In the genomic region with DNA sequence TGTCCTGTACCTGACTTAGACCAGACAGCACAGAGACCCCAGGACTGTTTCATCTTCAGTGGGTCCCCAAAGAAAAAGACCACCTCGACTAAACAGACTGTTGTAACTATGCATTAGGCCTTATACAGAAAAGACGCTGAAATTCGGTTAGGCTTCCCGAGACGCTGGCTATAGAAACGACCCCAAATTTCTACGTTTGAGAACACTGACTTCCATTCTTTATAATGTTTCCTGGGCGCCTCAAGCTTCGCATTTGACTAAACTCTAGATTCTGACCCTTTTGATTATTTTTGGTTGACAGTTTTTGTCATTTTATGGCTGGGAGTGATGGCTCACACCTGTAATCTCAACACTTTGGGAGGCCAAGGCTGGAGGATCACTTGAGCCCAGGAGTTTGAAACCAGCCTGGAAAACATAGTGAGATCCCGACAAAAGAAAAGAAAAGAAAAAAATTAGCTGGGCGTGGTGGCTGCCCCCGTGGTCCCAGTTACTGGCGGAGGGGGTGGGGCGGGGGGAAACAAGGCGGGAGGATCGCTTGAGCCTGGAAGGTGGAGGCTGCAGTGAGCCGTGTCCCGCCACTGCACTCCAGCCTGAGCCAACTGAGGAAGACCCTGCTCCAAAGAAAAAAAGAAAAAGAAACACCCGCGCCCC, we compare ENCODE assay signal across 2 cellular contexts.
TF ChIP-seq lines count a peak whose summit lies in the region.

No MANE protein-coding gene starts in this region.

TF ChIP-seq in H1, 55 proteins besides CTCF, POLR2A, EP300 and RAD21:
- TF ChIP-seq, protein P1, sequence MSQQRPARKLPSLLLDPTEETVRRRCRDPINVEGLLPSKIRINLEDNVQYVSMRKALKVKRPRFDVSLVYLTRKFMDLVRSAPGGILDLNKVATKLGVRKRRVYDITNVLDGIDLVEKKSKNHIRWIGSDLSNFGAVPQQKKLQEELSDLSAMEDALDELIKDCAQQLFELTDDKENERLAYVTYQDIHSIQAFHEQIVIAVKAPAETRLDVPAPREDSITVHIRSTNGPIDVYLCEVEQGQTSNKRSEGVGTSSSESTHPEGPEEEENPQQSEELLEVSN (IDR thresholded peaks at IDR 0.05), result no peak
- TF ChIP-seq CTBP2 (IDR thresholded peaks at IDR 0.05; ENCODE audit: borderline replicate concordance, insufficient read depth, insufficient read length, low read length), result no peak
- TF ChIP-seq SAP30 (IDR thresholded peaks at IDR 0.05; ENCODE audit: insufficient read depth, insufficient replicate concordance, low read length), result no peak
- no peak for TF ChIP-seq BRCA1 (IDR thresholded peaks at IDR 0.05; ENCODE audit: low read depth, low read length)
- TF ChIP-seq MAFK (IDR thresholded peaks at IDR 0.05; ENCODE audit: low read depth, low read length), result no peak
- no peak for TF ChIP-seq TAF1 (IDR thresholded peaks at IDR 0.05; ENCODE audit: low read depth, low read length)
- TF ChIP-seq, protein P2, sequence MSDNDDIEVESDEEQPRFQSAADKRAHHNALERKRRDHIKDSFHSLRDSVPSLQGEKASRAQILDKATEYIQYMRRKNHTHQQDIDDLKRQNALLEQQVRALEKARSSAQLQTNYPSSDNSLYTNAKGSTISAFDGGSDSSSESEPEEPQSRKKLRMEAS (IDR thresholded peaks at IDR 0.05), result no peak
- no peak for TF ChIP-seq KDM5A (IDR thresholded peaks at IDR 0.05; ENCODE audit: low read length)

TF ChIP-seq in neural cell, 6 proteins besides CTCF, POLR2A, EP300 and RAD21 (continued from another document):
- TF ChIP-seq, protein P3, sequence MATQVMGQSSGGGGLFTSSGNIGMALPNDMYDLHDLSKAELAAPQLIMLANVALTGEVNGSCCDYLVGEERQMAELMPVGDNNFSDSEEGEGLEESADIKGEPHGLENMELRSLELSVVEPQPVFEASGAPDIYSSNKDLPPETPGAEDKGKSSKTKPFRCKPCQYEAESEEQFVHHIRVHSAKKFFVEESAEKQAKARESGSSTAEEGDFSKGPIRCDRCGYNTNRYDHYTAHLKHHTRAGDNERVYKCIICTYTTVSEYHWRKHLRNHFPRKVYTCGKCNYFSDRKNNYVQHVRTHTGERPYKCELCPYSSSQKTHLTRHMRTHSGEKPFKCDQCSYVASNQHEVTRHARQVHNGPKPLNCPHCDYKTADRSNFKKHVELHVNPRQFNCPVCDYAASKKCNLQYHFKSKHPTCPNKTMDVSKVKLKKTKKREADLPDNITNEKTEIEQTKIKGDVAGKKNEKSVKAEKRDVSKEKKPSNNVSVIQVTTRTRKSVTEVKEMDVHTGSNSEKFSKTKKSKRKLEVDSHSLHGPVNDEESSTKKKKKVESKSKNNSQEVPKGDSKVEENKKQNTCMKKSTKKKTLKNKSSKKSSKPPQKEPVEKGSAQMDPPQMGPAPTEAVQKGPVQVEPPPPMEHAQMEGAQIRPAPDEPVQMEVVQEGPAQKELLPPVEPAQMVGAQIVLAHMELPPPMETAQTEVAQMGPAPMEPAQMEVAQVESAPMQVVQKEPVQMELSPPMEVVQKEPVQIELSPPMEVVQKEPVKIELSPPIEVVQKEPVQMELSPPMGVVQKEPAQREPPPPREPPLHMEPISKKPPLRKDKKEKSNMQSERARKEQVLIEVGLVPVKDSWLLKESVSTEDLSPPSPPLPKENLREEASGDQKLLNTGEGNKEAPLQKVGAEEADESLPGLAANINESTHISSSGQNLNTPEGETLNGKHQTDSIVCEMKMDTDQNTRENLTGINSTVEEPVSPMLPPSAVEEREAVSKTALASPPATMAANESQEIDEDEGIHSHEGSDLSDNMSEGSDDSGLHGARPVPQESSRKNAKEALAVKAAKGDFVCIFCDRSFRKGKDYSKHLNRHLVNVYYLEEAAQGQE (IDR thresholded peaks at IDR 0.05; ENCODE audit: borderline replicate concordance), result no peak
